ENCODE assay signal across 21 cellular contexts in the genomic region with DNA sequence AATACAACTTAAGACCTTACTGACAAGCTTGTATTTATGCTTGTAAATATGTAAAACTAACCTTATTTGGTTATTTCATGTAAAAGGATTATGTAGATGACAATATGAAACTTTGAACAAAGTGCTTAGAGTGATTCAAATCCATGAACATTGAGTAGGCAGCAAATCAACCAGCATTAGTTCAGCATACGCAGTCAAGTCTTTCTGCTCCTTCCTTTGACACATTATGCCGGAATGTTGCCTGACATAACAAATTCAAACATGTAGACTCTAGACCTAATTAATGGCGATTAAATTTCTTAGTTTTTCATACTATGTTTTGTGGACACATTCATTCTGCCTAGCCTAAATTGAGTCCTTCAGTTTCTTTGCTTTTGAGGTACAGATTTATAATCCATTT.
DNase-seq lines count a peak whose midpoint lies in the region; ATAC-seq and TF ChIP-seq lines count a peak whose summit lies in the region.
"Had no signal": no experiment of that assay in that cellular context is flagged by ENCODE, and none has a peak within 500 bp of the region (broad histone marks: within the 10 kb centered on the region; RNA-seq: fewer than 3 reads in every experiment).

No MANE protein-coding gene starts in this region.

- no peaks in the 10 kb centered on the region for H3K9me3 ChIP-seq in A673 (ENCODE audit: low read depth, low read length, poor library complexity, severe bottlenecking)
- H3K9me3 ChIP-seq in RWPE2 (ENCODE audit: severe bottlenecking) = no peaks in the 10 kb centered on the region
- H3K9me3 ChIP-seq: upper lobe of left lung had no signal

- peaks cover 67% of the 10 kb centered on the region for H3K4me1 Mint-ChIP-seq in progenitor cell of endocrine pancreas (ENCODE audit: low read depth)
- H3K4me1 Mint-ChIP-seq: activated naive CD4-positive, alpha-beta T cell treated with anti-CD3 and anti-CD28 coated beads, Interleukin-2, amount 10 ng/mL, durations not matched to agents 7 days and 5 days had no signal

- DNase-seq in A673 (ENCODE audit: low spot score) (peak; percentile 25), RWPE2 (ENCODE audit: low spot score) (no peak), progenitor cell of endocrine pancreas (ENCODE audit: low spot score, unreplicated experiment) (no peak), HuH-7 (ENCODE audit: low spot score) (no peak)
- DNase-seq in activated naive CD4-positive, alpha-beta T cell treated with Interleukin-2 at 50 U/mL for 16 hours = no peak
- DNase-seq: activated CD4-positive, alpha-beta T cell treated with anti-CD3 and anti-CD28 coated beads, Interleukin-2, amount 50 U/mL, for 48 hours; activated naive CD4-positive, alpha-beta T cell treated with anti-CD3 and anti-CD28 coated beads, Interleukin-2, amount 10 ng/mL, durations not matched to agents 7 days and 5 days; aorta; Calu3; H9; NCI-H1694; NCI-H2227 treated with DMSO at 0.1 percent for 48 hours; nucleus accumbens; PC-9; right cardiac atrium; stimulated activated naive CD4-positive, alpha-beta T cell; upper lobe of left lung had no signal

- H3K9me3 Mint-ChIP-seq in progenitor cell of endocrine pancreas (ENCODE audit: low read depth) = no peaks in the 10 kb centered on the region
- H3K9me3 Mint-ChIP-seq: activated naive CD4-positive, alpha-beta T cell treated with anti-CD3 and anti-CD28 coated beads, Interleukin-2, amount 10 ng/mL, durations not matched to agents 7 days and 5 days; H9; mesothelial cell of epicardium had no signal

- no TSS peak for BruUV-seq in A673 (replicated peaks; lab: Mats Ljungman, UMichigan)

- TF ChIP-seq CTCF in A673 (conservative IDR thresholded peaks at IDR 0.05; ENCODE audit: low read depth, low read length) (no peak), RWPE2 (IDR thresholded peaks at IDR 0.05; ENCODE audit: poor library complexity, severe bottlenecking) (no peak), progenitor cell of endocrine pancreas (IDR thresholded peaks at IDR 0.05; ENCODE audit: unreplicated experiment) (no peak)

- no peak overlapping the region for H3K27ac Mint-ChIP-seq in progenitor cell of endocrine pancreas
- H3K27ac Mint-ChIP-seq: activated naive CD4-positive, alpha-beta T cell treated with anti-CD3 and anti-CD28 coated beads, Interleukin-2, amount 10 ng/mL, durations not matched to agents 7 days and 5 days; mesothelial cell of epicardium had no signal

- H3K4me1 ChIP-seq in A673 (ENCODE audit: insufficient read depth, low read length, poor library complexity, severe bottlenecking) (peaks cover 43% of the 10 kb centered on the region), RWPE2 (ENCODE audit: insufficient read depth, poor library complexity, severe bottlenecking) (peaks cover 28% of the 10 kb centered on the region)

- no peaks in the 10 kb centered on the region for H3K36me3 Mint-ChIP-seq in progenitor cell of endocrine pancreas (ENCODE audit: insufficient read depth)
- H3K36me3 Mint-ChIP-seq: activated naive CD4-positive, alpha-beta T cell treated with anti-CD3 and anti-CD28 coated beads, Interleukin-2, amount 10 ng/mL, durations not matched to agents 7 days and 5 days; mesothelial cell of epicardium had no signal

- H3K4me3 ChIP-seq in A673 (ENCODE audit: low read depth, low read length, poor library complexity, severe bottlenecking) = peak overlapping the region; percentile 47
- no peak overlapping the region for H3K4me3 ChIP-seq in RWPE2 (ENCODE audit: severe bottlenecking)
- H3K4me3 ChIP-seq: PC-9, upper lobe of left lung had no signal

- H3K4me3 Mint-ChIP-seq in progenitor cell of endocrine pancreas (ENCODE audit: low read depth) = peak overlapping the region; percentile 88
- H3K4me3 Mint-ChIP-seq: activated naive CD4-positive, alpha-beta T cell treated with anti-CD3 and anti-CD28 coated beads, Interleukin-2, amount 10 ng/mL, durations not matched to agents 7 days and 5 days; H9; mesothelial cell of epicardium had no signal

- no peaks in the 10 kb centered on the region for H3K36me3 ChIP-seq in A673 (ENCODE audit: insufficient read depth, low read length, poor library complexity, severe bottlenecking)
- no peaks in the 10 kb centered on the region for H3K36me3 ChIP-seq in RWPE2 (ENCODE audit: low read depth)
- H3K36me3 ChIP-seq: upper lobe of left lung had no signal

- peak overlapping the region; percentile 66 for H3K27ac ChIP-seq in A673 (ENCODE audit: low read depth, low read length, poor library complexity, severe bottlenecking)
- H3K27ac ChIP-seq in RWPE2 (ENCODE audit: poor library complexity, severe bottlenecking) = peak overlapping the region; percentile 12
- H3K27ac ChIP-seq: PC-9 had no signal

- intact Hi-C loops in A673 (cut with micrococcal nuclease; ENCODE audit: unreplicated experiment) = loop anchor here (5.0 kb wide), 1 partner anchor 83 kb away; no protein-coding TSS in a partner anchor

- peak; percentile 60 for ATAC-seq in RWPE2 (ENCODE audit: low read depth)
- ATAC-seq in esophagus mucosa = peak; percentile 81
- ATAC-seq in GM18502 (IDR thresholded peaks at IDR 0.05; ENCODE audit: poor library complexity, unreplicated experiment) = no peak
- ATAC-seq in GM21737 (IDR thresholded peaks at IDR 0.05; ENCODE audit: unreplicated experiment) = no peak
- ATAC-seq: right cardiac atrium had no signal

- H3K27me3 Mint-ChIP-seq in progenitor cell of endocrine pancreas = no peaks in the 10 kb centered on the region

- H3K27me3 ChIP-seq in A673 (replicated peaks; ENCODE audit: insufficient read depth, low read depth, low read length, poor library complexity) (no peaks in the 10 kb centered on the region), RWPE2 (ENCODE audit: insufficient read depth, poor library complexity, severe bottlenecking) (no peaks in the 10 kb centered on the region)
- H3K27me3 ChIP-seq: upper lobe of left lung had no signal

- POLR2A ChIA-PET in A673 (lab: Charles Lee; ENCODE audit: low non-redundant PET) = no interaction called here

- CTCF ChIA-PET in A673 (lab: Charles Lee) = no interaction called here

Comparison
In these comparisons a context has a peak if more than half of its experiments do, and no peak if none do; other contexts are left out.
1. ATAC-seq: peak in RWPE2 (single experiment) and esophagus mucosa (single experiment); none in GM18502 (single experiment) and GM21737 (single experiment).